Comparison of ENCODE assay signal across 28 cellular contexts in the genomic region with DNA sequence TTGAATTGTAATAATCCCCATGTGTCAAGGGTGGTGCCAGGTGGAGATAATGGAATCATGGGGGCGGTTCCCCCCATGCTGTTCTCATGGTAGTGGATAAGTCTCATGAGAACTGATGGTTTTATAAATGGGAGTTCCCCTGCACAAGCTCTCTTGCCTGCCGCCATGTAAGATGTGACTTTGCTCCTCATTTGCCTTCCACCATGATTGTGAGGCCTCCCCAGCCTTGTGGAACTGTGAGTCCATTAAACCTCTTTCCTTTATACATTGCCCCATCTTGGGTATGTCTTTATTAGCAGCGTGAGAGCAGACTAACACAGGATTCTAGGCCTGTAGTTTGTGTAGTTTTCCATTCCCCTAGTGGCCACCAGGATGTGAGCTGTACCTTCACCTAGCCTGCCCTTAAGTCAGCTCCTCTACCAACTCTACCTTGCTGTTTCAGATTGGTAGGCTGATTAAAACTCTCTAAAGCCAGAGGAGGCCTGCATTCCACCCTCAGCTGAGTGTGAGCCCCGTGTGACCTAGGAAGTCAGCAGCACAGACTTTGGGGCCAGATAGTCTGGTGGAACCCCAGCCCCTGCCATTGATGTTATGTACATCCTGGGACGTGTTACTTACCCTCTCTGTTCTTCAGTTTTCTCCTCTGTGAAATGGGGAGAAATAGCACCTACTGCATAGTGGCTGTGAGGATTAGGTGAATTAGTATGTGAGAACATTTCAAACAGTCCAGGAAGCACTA.
DNase-seq lines count a peak whose midpoint lies in the region; TF ChIP-seq lines count a peak whose summit lies in the region.
"Had no signal": no experiment of that assay in that cellular context is flagged by ENCODE, and none has a peak within 500 bp of the region (broad histone marks: within the 10 kb centered on the region; RNA-seq: fewer than 3 reads in every experiment).

No MANE protein-coding gene starts in this region.

- no TSS peak for BruUV-seq in Caco-2 (replicated peaks; lab: Mats Ljungman, UMichigan)

- H3K27me3 Mint-ChIP-seq in Caco-2 (ENCODE audit: insufficient read depth, unreplicated experiment) = no peaks in the 10 kb centered on the region
- H3K27me3 Mint-ChIP-seq: activated CD4-positive, alpha-beta memory T cell treated with anti-CD3 and anti-CD28 coated beads for 36 hours had no signal

- no peak overlapping the region for H3K14ac ChIP-seq in neuronal stem cell (ENCODE audit: low read length)

- H2AK5ac ChIP-seq in neuronal stem cell (ENCODE audit: low read depth, low read length) = no peak overlapping the region

- peaks cover 39% of the 10 kb centered on the region for H3K4me1 Mint-ChIP-seq in Caco-2 (ENCODE audit: low read depth, unreplicated experiment)

- no peak overlapping the region for H3K4ac ChIP-seq in neuronal stem cell (ENCODE audit: low read length)

- H3K79me1 ChIP-seq in neuronal stem cell (ENCODE audit: low read depth, low read length) = no peaks in the 10 kb centered on the region

- H3K23ac ChIP-seq in neuronal stem cell (ENCODE audit: low read depth, low read length, poor library complexity) = no peak overlapping the region

- CTCF ChIA-PET in Caco-2 (lab: Charles Lee) = no interaction called here

- H3K4me2 ChIP-seq in neuronal stem cell (ENCODE audit: insufficient read depth, low read length, poor library complexity, severe bottlenecking) = no peak overlapping the region

- H3K27me3 ChIP-seq in Caco-2 (replicated peaks; ENCODE audit: control insufficient read depth, insufficient read depth, low read length) (no peaks in the 10 kb centered on the region), neuronal stem cell (ENCODE audit: control insufficient read depth in 3 of 3, insufficient read depth in 3 of 3, low read depth in 1 of 3, low read length in 3 of 3) (no peaks in the 10 kb centered on the region)
- H3K27me3 ChIP-seq: body of pancreas, esophagus muscularis mucosa, hepatocyte, left lung, upper lobe of left lung had no signal

- H3K36me3 ChIP-seq in Caco-2 (ENCODE audit: control insufficient read depth, insufficient read depth, low read length) = no peaks in the 10 kb centered on the region
- no peaks in the 10 kb centered on the region for H3K36me3 ChIP-seq in neuronal stem cell (replicated peaks in 1 of 2; ENCODE audit: control insufficient read depth in 2 of 2, insufficient read depth in 2 of 2, low read length in 2 of 2)
- H3K36me3 ChIP-seq: esophagus muscularis mucosa, left lung, upper lobe of left lung had no signal

- H4K91ac ChIP-seq in neuronal stem cell (ENCODE audit: low read depth, low read length, poor library complexity) = no peak overlapping the region

- no peak overlapping the region for H3K27ac ChIP-seq in neuronal stem cell (replicated peaks; ENCODE audit: low read length)
- H3K27ac ChIP-seq: body of pancreas, left lung had no signal

- no peak overlapping the region for H4K8ac ChIP-seq in neuronal stem cell (ENCODE audit: low read depth, low read length)

- peak overlapping the region; percentile 25 for H3K18ac ChIP-seq in neuronal stem cell (ENCODE audit: low read length)

- DNase-seq in Caco-2 (no peak), HFF-Myc (ENCODE audit: extremely low read depth, low read depth) (no peak), dermis blood vessel endothelial cell (peak; percentile 18), neuronal stem cell (ENCODE audit: low spot score) (no peak), HuH-7 (ENCODE audit: low spot score) (no peak), iPS-NIHi11 (ENCODE audit: low spot score) (no peak), T1000 (lab: John Stamatoyannopoulos, UW) (no peak), NCI-H345 treated with DMSO at 0.1 percent for 48 hours (lab: John Stamatoyannopoulos, UW; ENCODE audit: unreplicated experiment) (no peak)
- DNase-seq: activated CD4-positive, alpha-beta memory T cell treated with anti-CD3 and anti-CD28 coated beads for 36 hours; activated CD4-positive, CD25-positive, alpha-beta regulatory T cell; activated gamma-delta T cell; body of pancreas; DND-41; effector memory CD4-positive, alpha-beta T cell; foreskin melanocyte; immature natural killer cell; KG1; left lung; MM.1S; NCI-H1436; NCI-H2107; NCI-H446 treated with DMSO at 0.1 percent for 48 hours; OCI-M1; stimulated activated CD8-positive, alpha-beta memory T cell treated with anti-CD3 and anti-CD28 coated beads, Interleukin-4, amount 100 ng/mL, for 48 hours; T-helper 9 cell; upper lobe of left lung had no signal

- intact Hi-C loops in Caco-2 (cut with micrococcal nuclease; ENCODE audit: unreplicated experiment) = no loop called here

- no peak overlapping the region for H3K4me3 Mint-ChIP-seq in Caco-2 (ENCODE audit: unreplicated experiment)
- H3K4me3 Mint-ChIP-seq: activated CD4-positive, alpha-beta memory T cell treated with anti-CD3 and anti-CD28 coated beads for 36 hours; immature natural killer cell had no signal

- no peak overlapping the region for H2BK12ac ChIP-seq in neuronal stem cell (ENCODE audit: low read length)

- H2BK5ac ChIP-seq in neuronal stem cell (ENCODE audit: low read length) = no peak overlapping the region

- H3K4me1 ChIP-seq in Caco-2 (peaks cover 44% of the 10 kb centered on the region), neuronal stem cell (ENCODE audit: control insufficient read depth in 2 of 2, insufficient read depth in 1 of 2, low read depth in 1 of 2, low read length in 2 of 2) (peaks cover 14% of the 10 kb centered on the region in 2 donors)

- H3K36me3 Mint-ChIP-seq in Caco-2 (ENCODE audit: insufficient read depth, unreplicated experiment) = peaks cover 11% of the 10 kb centered on the region
- H3K36me3 Mint-ChIP-seq: immature natural killer cell had no signal

- H2AFZ ChIP-seq in neuronal stem cell (ENCODE audit: low read length) = no peak overlapping the region
- H2AFZ ChIP-seq: hepatocyte had no signal

- H3K9me3 ChIP-seq in Caco-2 (no peaks in the 10 kb centered on the region), neuronal stem cell (replicated peaks in 1 of 2; ENCODE audit: control insufficient read depth in 2 of 2, insufficient read depth in 1 of 2, low read depth in 1 of 2, low read length in 2 of 2) (peaks cover 0 to 2% of the 10 kb centered on the region in 2 donors)
- H3K9me3 ChIP-seq: body of pancreas, esophagus muscularis mucosa, left lung, upper lobe of left lung had no signal

- no peak overlapping the region for H2BK15ac ChIP-seq in neuronal stem cell (ENCODE audit: low read length)

- TF ChIP-seq CTCF in Caco-2 (IDR thresholded peaks at IDR 0.05; ENCODE audit: insufficient read depth in 1 of 2, low read depth in 1 of 2, low read length in 1 of 2, severe bottlenecking in 1 of 2, unreplicated experiment in 1 of 2) (peak in 1 of 2 experiments; percentile 11), HFF-Myc (IDR thresholded peaks at IDR 0.05; ENCODE audit: low read depth, low read length, missing control alignments) (peak; percentile 2)

- no peak overlapping the region for H3K9ac ChIP-seq in neuronal stem cell (ENCODE audit: low read depth, low read length, poor library complexity)

- POLR2A ChIA-PET in Caco-2 (lab: Charles Lee) = no interaction called here

- peak overlapping the region; percentile 16 for H3K27ac Mint-ChIP-seq in Caco-2 (ENCODE audit: unreplicated experiment)
- H3K27ac Mint-ChIP-seq: activated CD4-positive, alpha-beta memory T cell treated with anti-CD3 and anti-CD28 coated beads for 36 hours; immature natural killer cell had no signal

- H3K9me3 Mint-ChIP-seq in Caco-2 (ENCODE audit: unreplicated experiment) = no peaks in the 10 kb centered on the region
- H3K9me3 Mint-ChIP-seq: immature natural killer cell had no signal

- H3K4me3 ChIP-seq in Caco-2 (ENCODE audit: low read depth, low read length) (no peak overlapping the region), HFF-Myc (replicated peaks; ENCODE audit: low read depth, low read length) (no peak overlapping the region), neuronal stem cell (ENCODE audit: low read length in 2 of 2) (no peak overlapping the region)
- H3K4me3 ChIP-seq: body of pancreas, esophagus muscularis mucosa, hepatocyte, left lung, upper lobe of left lung had no signal

- H2BK120ac ChIP-seq in neuronal stem cell (ENCODE audit: low read depth, low read length) = no peak overlapping the region

- no CpG with 5 or more reads among the region's 5 CpGs for WGBS in neuronal stem cell (ENCODE audit: extremely low coverage in 2 of 2, insufficient read length in 2 of 2, insufficient replicate concordance in 1 of 2), 2 donors
